ENCODE assay signal across 8 cellular contexts in genomic region chr2:61176755-61177726, GRCh38. TPM values are rescaled to one million over a fixed set of nuclear protein-coding genes. Genes with fewer than 3 reads are reported as not detected.
A peak's percentile ranks its signal among the peaks of the same experiment; 100 is the strongest.
DNase-seq lines count a peak whose midpoint lies in the region; ATAC-seq and TF ChIP-seq lines count a peak whose summit lies in the region.

No MANE protein-coding gene starts in this region.

- peak; percentile 2 to 12 (median 7) for TF ChIP-seq CTCF in ascending aorta (IDR thresholded peaks at IDR 0.05)

- H3K27me3 ChIP-seq in ascending aorta (no peaks in the 10 kb centered on the region), aorta (ENCODE audit: control insufficient read depth in 1 of 2, insufficient read depth in 2 of 2, low read length in 1 of 2) (no peaks in the 10 kb centered on the region)

- ATAC-seq in GM18508 (IDR thresholded peaks at IDR 0.05; ENCODE audit: insufficient read depth, unreplicated experiment) (peak; percentile 48), HG02973 (IDR thresholded peaks at IDR 0.05; ENCODE audit: unreplicated experiment) (peak; percentile 75), aorta (ENCODE audit: low FRiP score) (peak; percentile 95)

- H3K9me3 Mint-ChIP-seq in T-helper 2 cell treated with Interferon-gamma antibody and Interleukin-4, amounts not matched to agents 5 μg/mL and 100 μg/mL, for 36 hours: no peaks in the 10 kb centered on the region

- peak overlapping the region; percentile 87 for H3K4me3 Mint-ChIP-seq in T-helper 2 cell treated with Interferon-gamma antibody and Interleukin-4, amounts not matched to agents 5 μg/mL and 100 μg/mL, for 36 hours

- peaks cover 12 to 40% of the 10 kb centered on the region in 2 donors for H3K4me1 ChIP-seq in ascending aorta
- peaks cover 5% of the 10 kb centered on the region in 2 donors for H3K4me1 ChIP-seq in aorta (ENCODE audit: control insufficient read depth in 1 of 2, insufficient read depth in 2 of 2, low read length in 2 of 2)

- peak overlapping the region; percentile 91 for H3K27ac Mint-ChIP-seq in T-helper 2 cell treated with Interferon-gamma antibody and Interleukin-4, amounts not matched to agents 5 μg/mL and 100 μg/mL, for 36 hours

- peaks cover 9% of the 10 kb centered on the region for H3K27me3 Mint-ChIP-seq in T-helper 2 cell treated with Interferon-gamma antibody and Interleukin-4, amounts not matched to agents 5 μg/mL and 100 μg/mL, for 36 hours (ENCODE audit: low read depth)

- H3K36me3 Mint-ChIP-seq in T-helper 2 cell treated with Interferon-gamma antibody and Interleukin-4, amounts not matched to agents 5 μg/mL and 100 μg/mL, for 36 hours (ENCODE audit: low read depth): peaks cover 39% of the 10 kb centered on the region

- peak overlapping the region; percentile 79 to 90 for H3K4me3 ChIP-seq in ascending aorta
- H3K4me3 ChIP-seq in aorta (ENCODE audit: low read length in 2 of 2): peak overlapping the region; percentile 51 to 88

- H3K27ac ChIP-seq in ascending aorta (peak overlapping the region; percentile 98 to 99), aorta (ENCODE audit: low read depth in 1 of 2, low read length in 2 of 2) (peak overlapping the region; percentile 96 to 97)

- 0% methylated on average over 84 to 111 of the region's 111 CpGs for WGBS in aorta, 2 donors

- H3K4me1 Mint-ChIP-seq in T-helper 2 cell treated with Interferon-gamma antibody and Interleukin-4, amounts not matched to agents 5 μg/mL and 100 μg/mL, for 36 hours (ENCODE audit: low read depth): peaks cover 47% of the 10 kb centered on the region

- peak; percentile 83 to 92 for DNase-seq in NCI-H1930 (lab: John Stamatoyannopoulos, UW)
- DNase-seq in T-helper 2 cell treated with Interferon-gamma antibody and Interleukin-4, amounts not matched to agents 5 μg/mL and 100 μg/mL, for 36 hours (ENCODE audit: low spot score): peak; percentile 95
- DNase-seq in ascending aorta (ENCODE audit: low spot score in 2 of 2): peak; percentile 76 to 96
- DNase-seq in hepatic stellate cell (ENCODE audit: low spot score): peak; percentile 99
- DNase-seq in renal cortical epithelial cell (ENCODE audit: low read depth): peak; percentile 63
- DNase-seq in aorta: peak; percentile 96 to 98

- H3K36me3 ChIP-seq in ascending aorta (peaks cover 0 to 12% of the 10 kb centered on the region in 2 donors), aorta (ENCODE audit: control insufficient read depth in 1 of 2, insufficient read depth in 2 of 2, low read length in 1 of 2) (no peaks in the 10 kb centered on the region)

- H3K9me3 ChIP-seq in ascending aorta (no peaks in the 10 kb centered on the region), aorta (ENCODE audit: control insufficient read depth, low read length) (no peaks in the 10 kb centered on the region)

- intact Hi-C loops in ascending aorta (cut with DNase I) (loop anchor here (1.0 to 10.0 kb wide), 8 partner anchors 32 to 1328 kb away; partner anchors contain the start of genes B3GNT2, REL, SANBR and TMEM17), aorta (cut with DNase I) (loop anchor here (2.0 to 10.0 kb wide), 4 partner anchors 30 to 295 kb away; partner anchors contain the start of genes REL (in 1 of the 2) and USP34 (in 1 of the 2))

RNA-seq across cellular contexts. Expression of gene C2orf74, which starts 15.1 kb away (rescaled TPM):
- 7.2 TPM for total RNA-seq in ascending aorta
- total RNA-seq in renal cortical epithelial cell: 6.8 and 26.7 TPM in 2 replicates
- total RNA-seq in aorta: 10 to 100 TPM in 1 of 2 donors, 1 to 10 TPM in 1; 4.8 to 19.1 TPM
- polyA plus RNA-seq in aorta: 10 to 100 TPM; 19.1 to 69.0 TPM

Comparison
In these comparisons a context has a peak if more than half of its experiments do, and no peak if none do; other contexts are left out.
1. Peak in every context shown above with its lines: DNase-seq, ATAC-seq, H3K4me3 ChIP-seq and H3K27ac ChIP-seq.